ENCODE assay signal across 20 cellular contexts in the genomic region with DNA sequence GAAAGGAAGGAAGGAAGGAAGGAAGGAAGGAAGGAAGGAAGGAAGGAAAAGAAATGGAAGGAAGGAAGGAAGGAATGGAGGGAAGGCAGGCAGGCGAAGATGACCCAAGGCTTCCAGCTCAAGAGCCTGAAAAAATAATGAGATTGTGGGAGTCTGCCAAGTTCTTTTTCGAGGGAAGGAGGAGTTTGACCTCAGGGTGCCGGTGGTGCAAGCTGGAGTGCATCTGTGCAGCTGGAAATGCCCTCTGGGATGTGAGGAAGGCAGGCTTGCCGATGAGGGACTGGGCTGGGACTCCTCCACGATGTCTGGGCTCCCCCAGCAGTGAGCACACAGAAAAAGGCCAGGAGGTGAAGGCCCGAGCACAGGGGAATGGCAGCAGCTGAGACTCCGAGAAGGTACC.
A peak's percentile ranks its signal among the peaks of the same experiment; 100 is the strongest.
DNase-seq lines count a peak whose midpoint lies in the region; ATAC-seq and TF ChIP-seq lines count a peak whose summit lies in the region.
"Had no signal": no experiment of that assay in that cellular context is flagged by ENCODE, and none has a peak within 500 bp of the region (broad histone marks: within the 10 kb centered on the region; RNA-seq: fewer than 3 reads in every experiment).

No MANE protein-coding gene starts in this region.

- 39 to 53% methylated on average over 7 of the region's 7 CpGs for WGBS in heart right ventricle, 2 donors

- H3K27me3 Mint-ChIP-seq in osteocyte (ENCODE audit: unreplicated experiment): no peaks in the 10 kb centered on the region
- peaks cover 32% of the 10 kb centered on the region for H3K27me3 Mint-ChIP-seq in activated naive CD4-positive, alpha-beta T cell treated with anti-CD3 and anti-CD28 coated beads for 36 hours (ENCODE audit: low read depth)

- no peak overlapping the region for H3K4me3 Mint-ChIP-seq in osteocyte (ENCODE audit: unreplicated experiment)
- H3K4me3 Mint-ChIP-seq in activated naive CD4-positive, alpha-beta T cell treated with anti-CD3 and anti-CD28 coated beads for 36 hours: no peak overlapping the region
- H3K4me3 Mint-ChIP-seq: activated naive CD4-positive, alpha-beta T cell treated with anti-CD3 and anti-CD28 coated beads, Interleukin-2, amount 10 ng/mL, durations not matched to agents 7 days and 5 days; B cell; memory B cell; T-helper 17 cell had no signal

- peak overlapping the region; percentile 83 for H3K27ac Mint-ChIP-seq in osteocyte (ENCODE audit: unreplicated experiment)
- H3K27ac Mint-ChIP-seq in activated naive CD4-positive, alpha-beta T cell treated with anti-CD3 and anti-CD28 coated beads for 36 hours: no peak overlapping the region
- H3K27ac Mint-ChIP-seq: activated naive CD4-positive, alpha-beta T cell treated with anti-CD3 and anti-CD28 coated beads, Interleukin-2, amount 10 ng/mL, durations not matched to agents 7 days and 5 days; B cell; memory B cell; T-helper 17 cell had no signal

- peaks cover 19% of the 10 kb centered on the region for H3K4me1 ChIP-seq in adipocyte (ENCODE audit: control insufficient read depth, insufficient read depth, low read length)
- H3K4me1 ChIP-seq in heart right ventricle: peaks cover 0 to 3% (median 1%) of the 10 kb centered on the region in 9 donors

- intact Hi-C loops in heart right ventricle (cut with DNase I): loop anchor here in 2 of 10 donors (5.0 to 10.0 kb wide), 2 partner anchors 320 to 482 kb away; no protein-coding TSS in a partner anchor
- intact Hi-C loops in activated naive CD4-positive, alpha-beta T cell treated with anti-CD3 and anti-CD28 coated beads for 36 hours (cut with micrococcal nuclease): no loop called here

- no peaks in the 10 kb centered on the region for H3K27me3 ChIP-seq in adipocyte (replicated peaks; ENCODE audit: control insufficient read depth, insufficient read depth, low read length)
- peaks cover 0 to 21% (median 14%) of the 10 kb centered on the region in 7 donors for H3K27me3 ChIP-seq in heart right ventricle

- H3K9me3 ChIP-seq in adipocyte (ENCODE audit: control insufficient read depth, low read length): no peaks in the 10 kb centered on the region
- no peaks in the 10 kb centered on the region for H3K9me3 ChIP-seq in heart right ventricle

- no peaks in the 10 kb centered on the region for H3K36me3 Mint-ChIP-seq in osteocyte (ENCODE audit: unreplicated experiment)
- H3K36me3 Mint-ChIP-seq in activated naive CD4-positive, alpha-beta T cell treated with anti-CD3 and anti-CD28 coated beads for 36 hours (ENCODE audit: low read depth): no peaks in the 10 kb centered on the region
- H3K36me3 Mint-ChIP-seq: activated naive CD4-positive, alpha-beta T cell treated with anti-CD3 and anti-CD28 coated beads, Interleukin-2, amount 10 ng/mL, durations not matched to agents 7 days and 5 days; memory B cell had no signal

- CTCF ChIA-PET in activated naive CD4-positive, alpha-beta T cell treated with anti-CD3 and anti-CD28 coated beads for 36 hours (lab: Charles Lee): interaction anchor here (0.8 kb wide), 1 partner anchor 57 kb away, joined by 3 read pairs; no protein-coding TSS in a partner anchor

- H3K36me3 ChIP-seq in adipocyte (ENCODE audit: control insufficient read depth, insufficient read depth, low read length, severe bottlenecking) (no peaks in the 10 kb centered on the region), heart right ventricle (no peaks in the 10 kb centered on the region)

- H3K4me3 ChIP-seq in adipocyte (ENCODE audit: low read length): no peak overlapping the region
- no peak overlapping the region for H3K4me3 ChIP-seq in heart right ventricle

- H3K4me1 Mint-ChIP-seq in osteocyte (ENCODE audit: unreplicated experiment): peaks cover 58% of the 10 kb centered on the region
- H3K4me1 Mint-ChIP-seq in activated naive CD4-positive, alpha-beta T cell treated with anti-CD3 and anti-CD28 coated beads for 36 hours (ENCODE audit: low read depth): peaks cover 2% of the 10 kb centered on the region
- H3K4me1 Mint-ChIP-seq: activated naive CD4-positive, alpha-beta T cell treated with anti-CD3 and anti-CD28 coated beads, Interleukin-2, amount 10 ng/mL, durations not matched to agents 7 days and 5 days; B cell; memory B cell had no signal

- no peak overlapping the region for H3K9ac ChIP-seq in adipocyte (ENCODE audit: low read length)
- H3K9ac ChIP-seq: KMS-11 had no signal

- H3K27ac ChIP-seq in heart right ventricle: no peak overlapping the region
- H3K27ac ChIP-seq: KMS-11 had no signal

- no peaks in the 10 kb centered on the region for H3K9me3 Mint-ChIP-seq in osteocyte (ENCODE audit: unreplicated experiment)
- H3K9me3 Mint-ChIP-seq in activated naive CD4-positive, alpha-beta T cell treated with anti-CD3 and anti-CD28 coated beads for 36 hours: no peaks in the 10 kb centered on the region
- H3K9me3 Mint-ChIP-seq: activated naive CD4-positive, alpha-beta T cell treated with anti-CD3 and anti-CD28 coated beads, Interleukin-2, amount 10 ng/mL, durations not matched to agents 7 days and 5 days had no signal

- no peak for TF ChIP-seq CTCF in heart right ventricle (IDR thresholded peaks at IDR 0.05)
- no peak for TF ChIP-seq CTCF in osteocyte (IDR thresholded peaks at IDR 0.05)

- DNase-seq in EH (ENCODE audit: low read depth) (peak; percentile 71), adipocyte (ENCODE audit: low read depth) (peak; percentile 56), heart right ventricle (peak; percentile 23 to 30), osteocyte (ENCODE audit: extremely low spot score, unreplicated experiment) (no peak), HPDE6-E6E7 (ENCODE audit: extremely low spot score) (no peak)
- no peak for DNase-seq in stimulated activated CD4-positive, alpha-beta T cell treated with anti-CD3 and anti-CD28 coated beads, Interleukin-4, amount 100 ng/mL, for 24 hours
- no peak for DNase-seq in activated naive CD4-positive, alpha-beta T cell treated with anti-CD3 and anti-CD28 coated beads for 36 hours
- DNase-seq: activated CD4-positive, CD25-positive, alpha-beta regulatory T cell treated with anti-CD3 and anti-CD28 coated beads, Interleukin-2, amount 50 U/mL, for 72 hours; activated CD8-positive, alpha-beta memory T cell treated with anti-CD3 and anti-CD28 coated beads, Interleukin-2, amount 50 U/mL, for 48 hours; activated naive CD4-positive, alpha-beta T cell treated with anti-CD3 and anti-CD28 coated beads, Interleukin-2, amount 10 ng/mL, durations not matched to agents 7 days and 5 days; caudate nucleus; NCI-H1694; NCI-H526 treated with DMSO at 0.1 percent for 48 hours; nucleus accumbens; substantia nigra; T-helper 17 cell had no signal

- ATAC-seq in heart right ventricle: peak; percentile 28 to 81 (median 61)
- ATAC-seq in GM18907 (IDR thresholded peaks at IDR 0.05; ENCODE audit: unreplicated experiment): no peak
- ATAC-seq: T-helper 17 cell had no signal

Comparison
In these comparisons a context has a peak if more than half of its experiments do, and no peak if none do; other contexts are left out.
1. DNase-seq: peak in EH (single experiment), adipocyte (single experiment) and heart right ventricle (2 of 2); none in osteocyte (single experiment), stimulated activated CD4-positive, alpha-beta T cell treated with anti-CD3 and anti-CD28 coated beads, Interleukin-4, amount 100 ng/mL, for 24 hours (single experiment), HPDE6-E6E7 (single experiment) and activated naive CD4-positive, alpha-beta T cell treated with anti-CD3 and anti-CD28 coated beads for 36 hours (single experiment).